Comparison of ENCODE assay signal across 8 cellular contexts in the genomic region with DNA sequence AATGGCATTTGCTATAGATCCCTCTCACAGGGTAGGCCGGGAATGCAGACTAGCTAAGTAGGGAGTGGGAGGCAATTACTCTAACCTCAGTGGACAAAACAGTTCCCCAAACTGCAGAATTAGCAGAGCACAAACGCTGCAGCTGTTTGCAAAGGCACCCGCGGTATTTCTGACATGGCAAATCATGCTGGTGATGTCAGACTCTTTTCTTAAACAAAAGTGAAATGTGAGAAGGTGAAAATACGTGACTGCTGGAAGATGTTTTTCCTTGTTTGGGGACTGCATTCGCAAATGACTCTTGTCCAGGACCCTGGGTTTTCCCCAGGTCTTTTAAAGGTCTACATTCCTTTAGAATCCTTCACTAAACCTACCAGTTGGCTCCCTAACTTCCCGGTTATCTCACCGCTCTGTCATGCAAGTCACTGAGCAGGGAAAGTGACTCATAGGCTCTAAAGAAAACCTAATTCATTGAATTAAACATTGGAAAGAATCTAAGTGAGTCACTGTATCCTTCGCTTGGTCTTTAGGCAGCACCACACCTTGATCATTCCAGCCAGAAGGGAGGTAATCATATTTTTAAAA.
DNase-seq lines count a peak whose midpoint lies in the region; ATAC-seq, FAIRE-seq and TF ChIP-seq lines count a peak whose summit lies in the region.

No MANE protein-coding gene starts in this region.

- FAIRE-seq in K562 (lab: Jason Lieb, UNC) = no peak

- ATAC-seq in K562 = no peak

- 2% methylated on average over 9 of the region's 9 CpGs for WGBS in K562 (ENCODE audit: insufficient coverage, low coverage, missing lambda C conversion rate)

- CTCF ChIA-PET in K562 (lab: Yijun Ruan, JAX; ENCODE audit: low intra/inter-chr PET ratio) = no interaction called here

- H3K4me3 ChIP-seq in K562 = no peak overlapping the region
- H3K4me3 ChIP-seq in subcutaneous abdominal adipose tissue (ENCODE audit: low read depth in 1 of 5, low read length in 5 of 5) = peak overlapping the region in 4 of 5 donors; percentile 27 to 40 (median 32)

- no peak for TF ChIP-seq POLR2A in K562 (conservative IDR thresholded peaks at IDR 0.05)

- H3K36me3 ChIP-seq in K562 (ENCODE audit: control insufficient read depth, insufficient read depth, low read length) (no peaks in the 10 kb centered on the region), subcutaneous abdominal adipose tissue (ENCODE audit: control insufficient read depth in 5 of 5, insufficient read depth in 5 of 5, low read length in 5 of 5) (no peaks in the 10 kb centered on the region)

- H3K9ac ChIP-seq in K562 (ENCODE audit: insufficient read depth in 1 of 2, low read depth in 2 of 2, low read length in 2 of 2) (no peak overlapping the region), subcutaneous abdominal adipose tissue (ENCODE audit: low read length in 5 of 5) (no peak overlapping the region)

- H3K79me2 ChIP-seq in K562 (ENCODE audit: control insufficient read depth, insufficient read depth, low read length) = no peaks in the 10 kb centered on the region

- TF ChIP-seq CTCF in K562 (IDR thresholded peaks at IDR 0.05 in 2 of 3, conservative IDR thresholded peaks at IDR 0.05 in 1 of 3; ENCODE audit: insufficient read depth in 2 of 3, low read depth in 1 of 3, low read length in 3 of 3) = no peak

- POLR2A ChIA-PET in K562 (lab: Yijun Ruan, JAX) = interaction anchor here (0.7 kb wide), 1 partner anchor 40 kb away, joined by 3 read pairs; no protein-coding TSS in a partner anchor

- H3K9me3 ChIP-seq in K562 (replicated peaks; ENCODE audit: control insufficient read depth, insufficient read depth, low read depth, low read length) (no peaks in the 10 kb centered on the region), subcutaneous abdominal adipose tissue (ENCODE audit: control insufficient read depth in 5 of 5, low read length in 5 of 5) (no peaks in the 10 kb centered on the region)

- 0 out of 2 replicates have a peak overlapping the region, but pooled peaks have one; percentile 23 for H3K4me2 ChIP-seq in K562 (ENCODE audit: insufficient read depth, low read length)

- DNase-seq in GM04504 (ENCODE audit: low read depth) (peak; percentile 87), M059J (ENCODE audit: low read depth) (peak; percentile 100), K562 (ENCODE audit: extremely low read depth in 1 of 4, low spot score in 3 of 4) (no peak), inferior parietal cortex (ENCODE audit: extremely low spot score) (peak; percentile 52)
- no peak for DNase-seq in effector CD8-positive, alpha-beta T cell (lab: John Stamatoyannopoulos, UW)
- no peak for DNase-seq in NK-92 treated with Interleukin-12 subunit alpha and Interleukin-12 subunit beta, amount 100 ng/mL, for 24 hours (lab: John Stamatoyannopoulos, UW)
- DNase-seq in activated CD4-positive, alpha-beta T cell treated with anti-CD3 and anti-CD28 coated beads, Interleukin-2, amount 50 U/mL, for 4 hours = no peak

- H3K4me1 ChIP-seq in K562 (replicated peaks in 1 of 2; ENCODE audit: control insufficient read depth in 2 of 2, insufficient read depth in 2 of 2, low read length in 2 of 2) = peaks cover 0 to 4% of the 10 kb centered on the region in 2 experiments; a peak in 2 of 5 replicates
- H3K4me1 ChIP-seq in subcutaneous abdominal adipose tissue (ENCODE audit: control insufficient read depth in 5 of 5, insufficient read depth in 5 of 5, low read length in 5 of 5) = peaks cover 4 to 19% (median 10%) of the 10 kb centered on the region in 5 donors

- H3K9me1 ChIP-seq in K562 (ENCODE audit: control insufficient read depth, insufficient read depth, low read length) = no peaks in the 10 kb centered on the region

- in situ Hi-C loops in K562 (cut with MboI) = no loop called here

- H3K27me3 ChIP-seq in K562 (ENCODE audit: control insufficient read depth in 2 of 2, insufficient read depth in 2 of 2, low read length in 2 of 2) (peaks cover 0 to 5% of the 10 kb centered on the region in 2 experiments; a peak in 3 of 5 replicates), subcutaneous abdominal adipose tissue (ENCODE audit: control insufficient read depth in 5 of 5, insufficient read depth in 4 of 5, low read length in 5 of 5) (peaks cover 0 to 16% (median 3%) of the 10 kb centered on the region in 5 donors)

- no peak for TF ChIP-seq RAD21 in K562 (CRISPR knock-in tag; conservative IDR thresholded peaks at IDR 0.05 in 1 of 2, IDR thresholded peaks at IDR 0.05 in 1 of 2)

- no peak for TF ChIP-seq EP300 in K562 (IDR thresholded peaks at IDR 0.05; ENCODE audit: low read length)

- H4K20me1 ChIP-seq in K562 (replicated peaks; ENCODE audit: control insufficient read depth, insufficient read depth, low read length) = no peaks in the 10 kb centered on the region

- H2AFZ ChIP-seq in K562 (ENCODE audit: low read depth, low read length) = no peak overlapping the region

- BruUV-seq in K562 (replicated peaks; lab: Mats Ljungman, UMichigan) = no TSS peak

- intact Hi-C loops in K562 (cut with micrococcal nuclease) = no loop called here

- no peak overlapping the region; the same call in 2 of the 3 replicates for H3K27ac ChIP-seq in K562 (ENCODE audit: extremely low read depth, low read depth, low read length)
- H3K27ac ChIP-seq in subcutaneous abdominal adipose tissue (ENCODE audit: low read depth, low read length) = peak overlapping the region; percentile 35

TF ChIP-seq in K562, 482 proteins besides CTCF, POLR2A, EP300 and RAD21:
- TF ChIP-seq JUND (IDR thresholded peaks at IDR 0.05; ENCODE audit: borderline replicate concordance, low read depth, low read length) = 0 out of 2 replicates have a peak, but pooled peaks have one; percentile 3
- peak; percentile 53; the same call in 1 of the 3 replicates for TF ChIP-seq JUND (tag; IDR thresholded peaks at IDR 0.05; ENCODE audit: borderline replicate concordance, low read depth, low read length)
- TF ChIP-seq SOX6 (IDR thresholded peaks at IDR 0.05) = no peak
- peak; percentile 71 for TF ChIP-seq FOSL1 (tag; conservative IDR thresholded peaks at IDR 0.05)
- TF ChIP-seq ATF3 (IDR thresholded peaks at IDR 0.05) = peak; percentile 57
- TF ChIP-seq ATF3 (CRISPR knock-in tag; conservative IDR thresholded peaks at IDR 0.05) = no peak
- TF ChIP-seq ZNF146 (CRISPR knock-in tag; IDR thresholded peaks at IDR 0.05; ENCODE audit: unreplicated experiment) = no peak

Comparison
In these comparisons a context has a peak if more than half of its experiments do, and no peak if none do; other contexts are left out.
1. DNase-seq: peak in GM04504 (single experiment), M059J (single experiment) and inferior parietal cortex (single experiment); none in K562 (0 of 4), effector CD8-positive, alpha-beta T cell (single experiment), NK-92 treated with Interleukin-12 subunit alpha and Interleukin-12 subunit beta, amount 100 ng/mL, for 24 hours (single experiment) and activated CD4-positive, alpha-beta T cell treated with anti-CD3 and anti-CD28 coated beads, Interleukin-2, amount 50 U/mL, for 4 hours (0 of 2).